23 cellular contexts compared by ENCODE assay signal in the genomic region with DNA sequence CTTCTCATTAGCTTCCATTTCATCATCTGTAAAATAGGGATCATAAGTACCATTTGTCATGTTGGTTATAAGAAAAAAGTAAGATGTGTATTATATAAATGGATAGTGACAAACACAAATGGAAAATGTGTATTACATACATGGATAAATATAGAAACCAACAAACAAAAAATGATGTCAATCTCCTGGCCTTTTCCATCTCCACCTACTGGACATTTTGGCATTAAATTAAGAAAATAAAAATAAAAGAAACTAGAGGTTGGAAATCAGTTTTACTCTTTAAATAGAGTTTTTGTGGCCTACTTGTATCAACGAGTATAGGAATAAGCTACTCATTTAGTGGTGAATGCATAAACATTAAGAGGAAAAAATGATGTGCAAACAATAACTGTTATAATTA.
A peak's percentile ranks its signal among the peaks of the same experiment; 100 is the strongest.
DNase-seq lines count a peak whose midpoint lies in the region; ATAC-seq and TF ChIP-seq lines count a peak whose summit lies in the region.
"Had no signal": no experiment of that assay in that cellular context is flagged by ENCODE, and none has a peak within 500 bp of the region (broad histone marks: within the 10 kb centered on the region; RNA-seq: fewer than 3 reads in every experiment).

No MANE protein-coding gene starts in this region.

- no peaks in the 10 kb centered on the region for H3K36me3 ChIP-seq in testis (ENCODE audit: low read depth, missing control alignments)
- peaks cover 18% of the 10 kb centered on the region for H3K36me3 ChIP-seq in suprapubic skin

- H3K4me1 Mint-ChIP-seq in activated T-cell treated with anti-CD3 and anti-CD28 coated beads, Interleukin-2, amount 50 U/mL, for 72 hours (ENCODE audit: low read depth), result peaks cover 53% of the 10 kb centered on the region
- peaks cover 43% of the 10 kb centered on the region for H3K4me1 Mint-ChIP-seq in activated T-cell treated with anti-CD3 and anti-CD28 coated beads, Interleukin-2, amount 50 U/mL, for 4 hours (ENCODE audit: low read depth)
- peaks cover 62% of the 10 kb centered on the region for H3K4me1 Mint-ChIP-seq in activated naive CD8-positive, alpha-beta T cell (ENCODE audit: low read depth)
- no peaks in the 10 kb centered on the region for H3K4me1 Mint-ChIP-seq in glutamatergic neuron (ENCODE audit: low read depth, unreplicated experiment)
- H3K4me1 Mint-ChIP-seq: CD14-positive monocyte, H9 had no signal

- peak overlapping the region; percentile 39 for H3K27ac Mint-ChIP-seq in activated T-cell treated with anti-CD3 and anti-CD28 coated beads, Interleukin-2, amount 50 U/mL, for 72 hours
- H3K27ac Mint-ChIP-seq in activated naive CD8-positive, alpha-beta T cell, result peak overlapping the region; percentile 85
- no peak overlapping the region for H3K27ac Mint-ChIP-seq in glutamatergic neuron (ENCODE audit: unreplicated experiment)
- H3K27ac Mint-ChIP-seq: CD14-positive monocyte; dendritic cell treated with granulocyte-macrophage colony-stimulating factor and Interleukin-4, amounts not matched to agents 40 ng/mL and 50 ng/mL, for 4 days; H9 had no signal

- no peaks in the 10 kb centered on the region for H3K9me3 ChIP-seq in testis
- H3K9me3 ChIP-seq in suprapubic skin, result no peaks in the 10 kb centered on the region
- H3K9me3 ChIP-seq: Peyer's patch had no signal

- no peak for TF ChIP-seq EP300 in suprapubic skin (IDR thresholded peaks at IDR 0.05)

- intact Hi-C loops in testis (cut with DNase I; ENCODE audit: low total_unique reads), result no loop called here

- no peak overlapping the region for H3K4me3 Mint-ChIP-seq in activated T-cell treated with anti-CD3 and anti-CD28 coated beads, Interleukin-2, amount 50 U/mL, for 72 hours
- H3K4me3 Mint-ChIP-seq in activated T-cell treated with anti-CD3 and anti-CD28 coated beads, Interleukin-2, amount 50 U/mL, for 4 hours, result no peak overlapping the region
- H3K4me3 Mint-ChIP-seq in activated naive CD8-positive, alpha-beta T cell, result peak overlapping the region; percentile 5
- H3K4me3 Mint-ChIP-seq in glutamatergic neuron (ENCODE audit: unreplicated experiment), result no peak overlapping the region
- H3K4me3 Mint-ChIP-seq: CD14-positive monocyte; dendritic cell treated with granulocyte-macrophage colony-stimulating factor and Interleukin-4, amounts not matched to agents 40 ng/mL and 50 ng/mL, for 4 days; H9; stimulated activated effector memory CD8-positive, alpha-beta T cell treated with anti-CD3 and anti-CD28 coated beads, Interleukin-12 subunit alpha, Interleukin-12 subunit beta, amount 100 ng/mL, for 72 hours had no signal

- WGBS in testis, 2 donors, result 82 to 95% methylated on average over 1 of the region's 1 CpG
- WGBS in suprapubic skin, result 83% methylated on average over 1 of the region's 1 CpG

- TF ChIP-seq POLR2A in testis (IDR thresholded peaks at IDR 0.05) (no peak), suprapubic skin (IDR thresholded peaks at IDR 0.05) (no peak)

- peaks cover 1 to 3% of the 10 kb centered on the region in 2 donors for H3K36me3 Mint-ChIP-seq in activated T-cell treated with anti-CD3 and anti-CD28 coated beads, Interleukin-2, amount 50 U/mL, for 72 hours (ENCODE audit: insufficient read depth in 2 of 2)
- H3K36me3 Mint-ChIP-seq in activated T-cell treated with anti-CD3 and anti-CD28 coated beads, Interleukin-2, amount 50 U/mL, for 4 hours (ENCODE audit: insufficient read depth), result no peaks in the 10 kb centered on the region
- H3K36me3 Mint-ChIP-seq in activated naive CD8-positive, alpha-beta T cell, result peaks cover 12% of the 10 kb centered on the region
- H3K36me3 Mint-ChIP-seq in glutamatergic neuron (ENCODE audit: unreplicated experiment), result no peaks in the 10 kb centered on the region
- H3K36me3 Mint-ChIP-seq: CD14-positive monocyte; stimulated activated effector memory CD8-positive, alpha-beta T cell treated with anti-CD3 and anti-CD28 coated beads, Interleukin-12 subunit alpha, Interleukin-12 subunit beta, amount 100 ng/mL, for 72 hours had no signal

- H3K27ac ChIP-seq in testis (no peak overlapping the region), suprapubic skin (no peak overlapping the region)
- H3K27ac ChIP-seq: cardiac muscle cell, Peyer's patch, VCaP had no signal

- no peaks in the 10 kb centered on the region for H3K4me1 ChIP-seq in testis
- H3K4me1 ChIP-seq in suprapubic skin, result no peaks in the 10 kb centered on the region
- H3K4me1 ChIP-seq: Peyer's patch had no signal

- no peak for ATAC-seq in activated T-cell treated with anti-CD3 and anti-CD28 coated beads, Interleukin-2, amount 50 U/mL, for 72 hours (replicated peaks in 1 of 2)
- no peak for ATAC-seq in activated T-cell treated with anti-CD3 and anti-CD28 coated beads, Interleukin-2, amount 50 U/mL, for 4 hours

- no peaks in the 10 kb centered on the region for H3K27me3 ChIP-seq in testis
- no peaks in the 10 kb centered on the region for H3K27me3 ChIP-seq in suprapubic skin
- H3K27me3 ChIP-seq: cardiac muscle cell, Peyer's patch had no signal

- TF ChIP-seq CTCF in glutamatergic neuron (IDR thresholded peaks at IDR 0.05; ENCODE audit: partially characterized antibody, unreplicated experiment) (peak; percentile 26), testis (IDR thresholded peaks at IDR 0.05) (no peak), suprapubic skin (IDR thresholded peaks at IDR 0.05) (no peak)

- no peak overlapping the region for H3K4me3 ChIP-seq in testis
- H3K4me3 ChIP-seq in suprapubic skin, result no peak overlapping the region
- H3K4me3 ChIP-seq: cardiac muscle cell, Peyer's patch had no signal

- no peaks in the 10 kb centered on the region for H3K27me3 Mint-ChIP-seq in activated T-cell treated with anti-CD3 and anti-CD28 coated beads, Interleukin-2, amount 50 U/mL, for 72 hours (ENCODE audit: low read depth)
- no peaks in the 10 kb centered on the region for H3K27me3 Mint-ChIP-seq in activated T-cell treated with anti-CD3 and anti-CD28 coated beads, Interleukin-2, amount 50 U/mL, for 4 hours (ENCODE audit: low read depth)
- no peaks in the 10 kb centered on the region for H3K27me3 Mint-ChIP-seq in activated naive CD8-positive, alpha-beta T cell
- H3K27me3 Mint-ChIP-seq in glutamatergic neuron (ENCODE audit: unreplicated experiment), result no peaks in the 10 kb centered on the region
- H3K27me3 Mint-ChIP-seq: dendritic cell treated with granulocyte-macrophage colony-stimulating factor and Interleukin-4, amounts not matched to agents 40 ng/mL and 50 ng/mL, for 4 days had no signal

- H3K9me3 Mint-ChIP-seq in activated T-cell treated with anti-CD3 and anti-CD28 coated beads, Interleukin-2, amount 50 U/mL, for 72 hours, result no peaks in the 10 kb centered on the region
- H3K9me3 Mint-ChIP-seq in activated T-cell treated with anti-CD3 and anti-CD28 coated beads, Interleukin-2, amount 50 U/mL, for 4 hours, result peaks cover 4% of the 10 kb centered on the region
- H3K9me3 Mint-ChIP-seq in activated naive CD8-positive, alpha-beta T cell (ENCODE audit: low read depth), result peaks cover 7% of the 10 kb centered on the region
- no peaks in the 10 kb centered on the region for H3K9me3 Mint-ChIP-seq in glutamatergic neuron (ENCODE audit: unreplicated experiment)
- H3K9me3 Mint-ChIP-seq: dendritic cell treated with granulocyte-macrophage colony-stimulating factor and Interleukin-4, amounts not matched to agents 40 ng/mL and 50 ng/mL, for 4 days; H9; stimulated activated effector memory CD8-positive, alpha-beta T cell treated with anti-CD3 and anti-CD28 coated beads, Interleukin-12 subunit alpha, Interleukin-12 subunit beta, amount 100 ng/mL, for 72 hours had no signal

- DNase-seq in activated T-cell treated with anti-CD3 and anti-CD28 coated beads, Interleukin-2, amount 50 U/mL, for 72 hours, result no peak
- no peak for DNase-seq in activated T-cell treated with anti-CD3 and anti-CD28 coated beads, Interleukin-2, amount 50 U/mL, for 4 hours
- DNase-seq in glutamatergic neuron, result no peak
- DNase-seq in testis, result no peak
- DNase-seq in DMS53 (lab: John Stamatoyannopoulos, UW), result no peak
- DNase-seq in suprapubic skin (ENCODE audit: low spot score in 2 of 2), result no peak
- DNase-seq in activated CD4-positive, alpha-beta T cell treated with anti-CD3 and anti-CD28 coated beads for 1 hour, result no peak
- DNase-seq: activated T-cell treated with anti-CD3 and anti-CD28 coated beads for 4 hours, EL, H9, Karpas-422, kidney, mammary epithelial cell, NCI-H1694 treated with DMSO at 0.1 percent for 48 hours, NCI-H2171 treated with DMSO at 0.1 percent for 48 hours, NCI-H524, Peyer's patch had no signal
